In the genomic region with DNA sequence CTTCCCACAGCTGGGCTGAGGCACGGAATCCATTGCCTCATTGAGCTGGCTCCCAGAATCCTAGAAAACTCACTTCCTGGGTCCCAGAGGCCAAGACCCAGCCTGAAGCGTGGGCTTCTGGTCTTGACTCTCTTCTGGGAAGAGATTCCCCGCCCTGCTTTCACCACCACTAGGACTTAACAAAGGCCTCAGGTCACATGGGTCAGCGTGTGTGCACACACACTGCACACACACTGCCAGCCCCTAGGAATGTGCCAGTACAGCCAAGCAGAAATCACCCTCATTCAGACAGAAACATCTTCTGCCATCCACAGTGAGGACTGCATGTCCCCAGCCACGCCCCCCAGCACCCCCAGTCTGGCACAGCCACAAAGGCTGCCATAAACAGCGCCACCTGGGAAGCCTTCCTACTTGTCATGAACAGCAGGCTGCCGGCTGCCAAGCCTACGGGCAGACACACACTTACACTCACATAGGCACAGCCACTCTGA, we compare ENCODE assay signal across 8 cellular contexts.
DNase-seq lines count a peak whose midpoint lies in the region; ATAC-seq, FAIRE-seq and TF ChIP-seq lines count a peak whose summit lies in the region.

No MANE protein-coding gene starts in this region.

- CTCF ChIA-PET in activated CD4-positive, alpha-beta T cell treated with anti-CD3 and anti-CD28 coated beads, Interleukin-2, amount 10 ng/mL, durations not matched to agents 7 days and 5 days (lab: Charles Lee): no interaction called here

- ATAC-seq in Right ventricle myocardium inferior: peak; percentile 68

- H3K4me3 Mint-ChIP-seq in activated CD4-positive, alpha-beta T cell treated with anti-CD3 and anti-CD28 coated beads, Interleukin-2, amount 10 ng/mL, durations not matched to agents 7 days and 5 days: no peak overlapping the region

- no peak for FAIRE-seq in GM12892 (lab: Jason Lieb, UNC)

- no peaks in the 10 kb centered on the region for H3K27me3 Mint-ChIP-seq in activated CD4-positive, alpha-beta T cell treated with anti-CD3 and anti-CD28 coated beads, Interleukin-2, amount 10 ng/mL, durations not matched to agents 7 days and 5 days

- peak; percentile 39 for DNase-seq in ELF-1 (ENCODE audit: low read depth, low spot score)
- peak; percentile 54 for DNase-seq in SW480 (ENCODE audit: low spot score)
- DNase-seq in Right ventricle myocardium inferior (ENCODE audit: missing footprints): peak; percentile 91
- peak; percentile 64 for DNase-seq in pons (ENCODE audit: low spot score)
- DNase-seq in GM12892 (ENCODE audit: insufficient read length): no peak
- DNase-seq in COLO668 (lab: John Stamatoyannopoulos, UW; ENCODE audit: unreplicated experiment): no peak
- no peak for DNase-seq in activated CD4-positive, alpha-beta T cell treated with anti-CD3 and anti-CD28 coated beads, Interleukin-2, amount 10 ng/mL, durations not matched to agents 7 days and 5 days
- no peak for DNase-seq in activated CD4-positive, alpha-beta T cell treated with anti-CD3 and anti-CD28 coated beads for 4 hours

- intact Hi-C loops in Right ventricle myocardium inferior (cut with DNase I): loop anchor here (2.0 kb wide), 1 partner anchor 66 kb away; no protein-coding TSS in a partner anchor

- H3K4me1 Mint-ChIP-seq in activated CD4-positive, alpha-beta T cell treated with anti-CD3 and anti-CD28 coated beads, Interleukin-2, amount 10 ng/mL, durations not matched to agents 7 days and 5 days: no peaks in the 10 kb centered on the region

- H3K27ac Mint-ChIP-seq in activated CD4-positive, alpha-beta T cell treated with anti-CD3 and anti-CD28 coated beads, Interleukin-2, amount 10 ng/mL, durations not matched to agents 7 days and 5 days: no peak overlapping the region

- H3K9me3 Mint-ChIP-seq in activated CD4-positive, alpha-beta T cell treated with anti-CD3 and anti-CD28 coated beads, Interleukin-2, amount 10 ng/mL, durations not matched to agents 7 days and 5 days: no peaks in the 10 kb centered on the region

- no peaks in the 10 kb centered on the region for H3K36me3 Mint-ChIP-seq in activated CD4-positive, alpha-beta T cell treated with anti-CD3 and anti-CD28 coated beads, Interleukin-2, amount 10 ng/mL, durations not matched to agents 7 days and 5 days (ENCODE audit: low read depth)

- POLR2A ChIA-PET in activated CD4-positive, alpha-beta T cell treated with anti-CD3 and anti-CD28 coated beads, Interleukin-2, amount 10 ng/mL, durations not matched to agents 7 days and 5 days (lab: Charles Lee): no interaction called here

- TF ChIP-seq POLR2A in GM12892 (IDR thresholded peaks at IDR 0.05; ENCODE audit: low read depth, low read length): no peak

Comparison
In these comparisons a context has a peak if more than half of its experiments do, and no peak if none do; other contexts are left out.
1. DNase-seq: peak in ELF-1 (single experiment), SW480 (single experiment), Right ventricle myocardium inferior (single experiment) and pons (single experiment); none in GM12892 (single experiment), COLO668 (single experiment), activated CD4-positive, alpha-beta T cell treated with anti-CD3 and anti-CD28 coated beads, Interleukin-2, amount 10 ng/mL, durations not matched to agents 7 days and 5 days (single experiment) and activated CD4-positive, alpha-beta T cell treated with anti-CD3 and anti-CD28 coated beads for 4 hours (0 of 2).